Comparison of ENCODE assay signal across 20 cellular contexts in genomic region chr4:53778122-53778521, GRCh38.
"Had no signal": no experiment of that assay in that cellular context is flagged by ENCODE, and none has a peak within 500 bp of the region (broad histone marks: within the 10 kb centered on the region; RNA-seq: fewer than 3 reads in every experiment).

No MANE protein-coding gene starts in this region.

- H3K36me3 Mint-ChIP-seq: activated CD4-positive, alpha-beta memory T cell treated with anti-CD3 and anti-CD28 coated beads for 36 hours; activated CD8-positive, alpha-beta memory T cell treated with anti-CD3 and anti-CD28 coated beads, Interleukin-2, amount 10 ng/mL, durations not matched to agents 7 days and 5 days; activated naive CD8-positive, alpha-beta T cell treated with anti-CD3 and anti-CD28 coated beads, Interleukin-2, amount 10 ng/mL, durations not matched to agents 7 days and 5 days; naive thymus-derived CD4-positive, alpha-beta T cell had no signal

- H3K4me1 ChIP-seq: colonic mucosa, sigmoid colon, tibial artery had no signal

- H3K9me3 ChIP-seq: colonic mucosa, ovary, sigmoid colon, tibial artery had no signal

- H3K27ac Mint-ChIP-seq: activated CD4-positive, alpha-beta memory T cell treated with anti-CD3 and anti-CD28 coated beads for 36 hours; activated CD8-positive, alpha-beta memory T cell treated with anti-CD3 and anti-CD28 coated beads, Interleukin-2, amount 10 ng/mL, durations not matched to agents 7 days and 5 days; activated naive CD8-positive, alpha-beta T cell treated with anti-CD3 and anti-CD28 coated beads, Interleukin-2, amount 10 ng/mL, durations not matched to agents 7 days and 5 days; activated T-helper 17 cell treated with anti-CD3 and anti-CD28 coated beads, Interleukin-2, amount 50 U/mL, for 72 hours; naive thymus-derived CD4-positive, alpha-beta T cell; T-helper 17 cell had no signal

- H3K27me3 Mint-ChIP-seq: activated naive CD8-positive, alpha-beta T cell treated with anti-CD3 and anti-CD28 coated beads, Interleukin-2, amount 10 ng/mL, durations not matched to agents 7 days and 5 days; activated T-helper 17 cell treated with anti-CD3 and anti-CD28 coated beads, Interleukin-2, amount 50 U/mL, for 72 hours; central memory CD8-positive, alpha-beta T cell had no signal

- DNase-seq: activated CD4-positive, alpha-beta memory T cell treated with anti-CD3 and anti-CD28 coated beads for 36 hours; activated CD4-positive, alpha-beta T cell treated with anti-CD3 and anti-CD28 coated beads for 1 hour; activated CD8-positive, alpha-beta memory T cell treated with anti-CD3 and anti-CD28 coated beads, Interleukin-2, amount 10 ng/mL, durations not matched to agents 7 days and 5 days; activated naive CD4-positive, alpha-beta T cell treated with Interleukin-2 at 50 U/mL for 16 hours; activated naive CD8-positive, alpha-beta T cell treated with anti-CD3 and anti-CD28 coated beads, Interleukin-2, amount 10 ng/mL, durations not matched to agents 7 days and 5 days; anterior cingulate cortex; brain microvascular endothelial cell; colonic mucosa; hippocampal formation; left colon; naive thymus-derived CD4-positive, alpha-beta T cell; ovary; sigmoid colon; stimulated activated naive CD4-positive, alpha-beta T cell treated with Interleukin-2 at 50 U/mL for 16 hours; substantia nigra; T-helper 17 cell; tibial artery had no signal

- H3K4me3 Mint-ChIP-seq: activated CD4-positive, alpha-beta memory T cell treated with anti-CD3 and anti-CD28 coated beads for 36 hours; activated CD8-positive, alpha-beta memory T cell treated with anti-CD3 and anti-CD28 coated beads, Interleukin-2, amount 10 ng/mL, durations not matched to agents 7 days and 5 days; activated naive CD8-positive, alpha-beta T cell treated with anti-CD3 and anti-CD28 coated beads, Interleukin-2, amount 10 ng/mL, durations not matched to agents 7 days and 5 days; activated T-helper 17 cell treated with anti-CD3 and anti-CD28 coated beads, Interleukin-2, amount 50 U/mL, for 72 hours; central memory CD8-positive, alpha-beta T cell; naive thymus-derived CD4-positive, alpha-beta T cell; T-helper 17 cell had no signal

- H3K36me3 ChIP-seq: brain microvascular endothelial cell, colonic mucosa, ovary, sigmoid colon, tibial artery had no signal

- H3K27me3 ChIP-seq: brain microvascular endothelial cell, colonic mucosa, ovary, sigmoid colon, tibial artery had no signal

- H3K4me1 Mint-ChIP-seq: activated CD8-positive, alpha-beta memory T cell treated with anti-CD3 and anti-CD28 coated beads, Interleukin-2, amount 10 ng/mL, durations not matched to agents 7 days and 5 days; activated naive CD8-positive, alpha-beta T cell treated with anti-CD3 and anti-CD28 coated beads, Interleukin-2, amount 10 ng/mL, durations not matched to agents 7 days and 5 days; activated T-helper 17 cell treated with anti-CD3 and anti-CD28 coated beads, Interleukin-2, amount 50 U/mL, for 72 hours; central memory CD8-positive, alpha-beta T cell had no signal

- H3K27ac ChIP-seq: colonic mucosa, ovary, tibial artery, VCaP had no signal

- ATAC-seq: activated CD8-positive, alpha-beta memory T cell treated with anti-CD3 and anti-CD28 coated beads, Interleukin-2, amount 10 ng/mL, durations not matched to agents 7 days and 5 days; activated T-helper 17 cell treated with anti-CD3 and anti-CD28 coated beads, Interleukin-2, amount 50 U/mL, for 72 hours; left colon; naive thymus-derived CD4-positive, alpha-beta T cell; T-helper 17 cell had no signal

- H3K4me3 ChIP-seq: colonic mucosa, ovary, sigmoid colon, tibial artery had no signal

- H3K9me3 Mint-ChIP-seq: activated CD4-positive, alpha-beta memory T cell treated with anti-CD3 and anti-CD28 coated beads for 36 hours; activated naive CD8-positive, alpha-beta T cell treated with anti-CD3 and anti-CD28 coated beads, Interleukin-2, amount 10 ng/mL, durations not matched to agents 7 days and 5 days; activated T-helper 17 cell treated with anti-CD3 and anti-CD28 coated beads, Interleukin-2, amount 50 U/mL, for 72 hours; central memory CD8-positive, alpha-beta T cell had no signal
